ENCODE assay signal across 23 cellular contexts in genomic region chr9:137975936-137976565, GRCh38.
DNase-seq lines count a peak whose midpoint lies in the region; ATAC-seq and TF ChIP-seq lines count a peak whose summit lies in the region.
"Had no signal": no experiment of that assay in that cellular context is flagged by ENCODE, and none has a peak within 500 bp of the region (broad histone marks: within the 10 kb centered on the region; RNA-seq: fewer than 3 reads in every experiment).

No MANE protein-coding gene starts in this region.

- intact Hi-C loops in lower lobe of right lung (cut with DNase I) = no loop called here
- intact Hi-C loops in sigmoid colon (cut with DNase I) = no loop called here
- intact Hi-C loops in OCI-LY7 (cut with micrococcal nuclease; ENCODE audit: unreplicated experiment) = no loop called here

- H3K27ac ChIP-seq in Peyer's patch (no peak overlapping the region), lower lobe of right lung (no peak overlapping the region), sigmoid colon (no peak overlapping the region), OCI-LY7 (ENCODE audit: low read depth, low read length, poor library complexity, severe bottlenecking) (no peak overlapping the region)
- H3K27ac ChIP-seq: BLaER1, HL-60 had no signal

- POLR2A ChIA-PET in OCI-LY7 (lab: Charles Lee) = interaction anchor here (0.6 kb wide), 2 partner anchors 349 to 605 kb away, joined by 3 read pairs; no protein-coding TSS in a partner anchor

- no peaks in the 10 kb centered on the region for H3K79me2 ChIP-seq in OCI-LY7 (ENCODE audit: insufficient read depth, low read depth, low read length)

- 87 to 92% methylated on average over 8 of the region's 8 CpGs for WGBS in sigmoid colon, 2 donors

- TF ChIP-seq CTCF in Peyer's patch (IDR thresholded peaks at IDR 0.05) (no peak), lower lobe of right lung (IDR thresholded peaks at IDR 0.05) (no peak), sigmoid colon (IDR thresholded peaks at IDR 0.05) (no peak), OCI-LY7 (conservative IDR thresholded peaks at IDR 0.05; ENCODE audit: low read length) (no peak)

- CTCF ChIA-PET in OCI-LY7 (lab: Charles Lee; ENCODE audit: unreplicated experiment) = no interaction called here

- no peaks in the 10 kb centered on the region for H3K9me3 ChIP-seq in Peyer's patch
- no peaks in the 10 kb centered on the region for H3K9me3 ChIP-seq in lower lobe of right lung
- no peaks in the 10 kb centered on the region for H3K9me3 ChIP-seq in sigmoid colon
- H3K9me3 ChIP-seq in OCI-LY7 (ENCODE audit: low read length) = no peaks in the 10 kb centered on the region
- H3K9me3 ChIP-seq: BLaER1, Caco-2 had no signal

- no peak for TF ChIP-seq EP300 in sigmoid colon (IDR thresholded peaks at IDR 0.05)

- no peaks in the 10 kb centered on the region for H3K9me2 ChIP-seq in OCI-LY7 (ENCODE audit: insufficient read depth, low read length)

- DNase-seq in H7 (peak; percentile 10), Peyer's patch (peak in 2 of 3 donors; percentile 32), lower lobe of right lung (peak; percentile 28), sigmoid colon (peak; percentile 56), OCI-LY7 (ENCODE audit: low spot score) (no peak), superior temporal gyrus (ENCODE audit: extremely low spot score) (no peak)
- DNase-seq: Caco-2, DMS 273 treated with DMSO at 0.1 percent for 48 hours, DMS79 treated with DMSO at 0.1 percent for 48 hours, H9, HFFc6, MM.1S, NCI-H1048, NCI-H1436, NCI-H187 treated with DMSO at 0.1 percent for 48 hours, NCI-H2107, NCI-H510A treated with DMSO at 0.1 percent for 48 hours, NCI-H748 treated with DMSO at 0.1 percent for 48 hours had no signal

- no peak overlapping the region for H3K4me2 ChIP-seq in OCI-LY7 (ENCODE audit: low read length)
- H3K4me2 ChIP-seq: BLaER1 had no signal

- no peaks in the 10 kb centered on the region for H3K4me1 ChIP-seq in Peyer's patch
- H3K4me1 ChIP-seq in lower lobe of right lung = no peaks in the 10 kb centered on the region
- no peaks in the 10 kb centered on the region for H3K4me1 ChIP-seq in sigmoid colon
- H3K4me1 ChIP-seq in OCI-LY7 (ENCODE audit: insufficient read depth, low read length, poor library complexity, severe bottlenecking) = no peaks in the 10 kb centered on the region
- H3K4me1 ChIP-seq: BLaER1, Caco-2 had no signal

- H4K20me1 ChIP-seq in OCI-LY7 (ENCODE audit: insufficient read depth, low read length) = no peaks in the 10 kb centered on the region
- H4K20me1 ChIP-seq: BLaER1 had no signal

- BruUV-seq in OCI-LY7 (replicated peaks; lab: Mats Ljungman, UMichigan) = no TSS peak

- ATAC-seq in lower lobe of right lung (no peak), HG03280 (IDR thresholded peaks at IDR 0.05; ENCODE audit: unreplicated experiment) (no peak)
- ATAC-seq: HepG2, K562 had no signal

- TF ChIP-seq POLR2A in Peyer's patch (IDR thresholded peaks at IDR 0.05) (no peak), sigmoid colon (IDR thresholded peaks at IDR 0.05) (no peak)

- H3K36me3 ChIP-seq in H7 (replicated peaks; ENCODE audit: control insufficient read depth, insufficient read depth, low read length) (no peaks in the 10 kb centered on the region), Peyer's patch (no peaks in the 10 kb centered on the region), lower lobe of right lung (no peaks in the 10 kb centered on the region), sigmoid colon (no peaks in the 10 kb centered on the region), OCI-LY7 (ENCODE audit: insufficient read depth, low read length) (no peaks in the 10 kb centered on the region)
- H3K36me3 ChIP-seq: BLaER1 had no signal

- no peak overlapping the region for H2AFZ ChIP-seq in OCI-LY7 (ENCODE audit: low read length)

- no peaks in the 10 kb centered on the region for H3K27me3 ChIP-seq in H7 (ENCODE audit: control insufficient read depth, insufficient read depth, low read length)
- H3K27me3 ChIP-seq in Peyer's patch = no peaks in the 10 kb centered on the region
- H3K27me3 ChIP-seq in lower lobe of right lung (ENCODE audit: low read depth) = peaks cover 3% of the 10 kb centered on the region
- H3K27me3 ChIP-seq in sigmoid colon = peaks cover 0 to 7% (median 0%) of the 10 kb centered on the region in 3 donors
- H3K27me3 ChIP-seq: BLaER1 had no signal

- H3K4me3 ChIP-seq in H7 (ENCODE audit: insufficient read depth, low read depth, low read length) (no peak overlapping the region), Peyer's patch (no peak overlapping the region), lower lobe of right lung (no peak overlapping the region), sigmoid colon (no peak overlapping the region), OCI-LY7 (ENCODE audit: low read depth, low read length, poor library complexity, severe bottlenecking) (no peak overlapping the region)
- H3K4me3 ChIP-seq: BLaER1, K562 had no signal

Comparison
In these comparisons a context has a peak if more than half of its experiments do, and no peak if none do; other contexts are left out.
1. DNase-seq: peak in H7 (single experiment), Peyer's patch (2 of 3), lower lobe of right lung (single experiment) and sigmoid colon (single experiment); none in OCI-LY7 (single experiment) and superior temporal gyrus (single experiment).